Comparison of ENCODE assay signal across 15 cellular contexts in genomic region chr5:159730285-159730684, GRCh38.
A peak's percentile ranks its signal among the peaks of the same experiment; 100 is the strongest.
DNase-seq lines count a peak whose midpoint lies in the region; ATAC-seq, FAIRE-seq and TF ChIP-seq lines count a peak whose summit lies in the region.
"Had no signal": no experiment of that assay in that cellular context is flagged by ENCODE, and none has a peak within 500 bp of the region (broad histone marks: within the 10 kb centered on the region; RNA-seq: fewer than 3 reads in every experiment).

No MANE protein-coding gene starts in this region.

- no peak overlapping the region for H3K4me3 ChIP-seq in DND-41 (ENCODE audit: low read depth in 1 of 2, low read length in 2 of 2)
- H3K4me3 ChIP-seq: A549, HAP-1 had no signal

- H3K4me1 Mint-ChIP-seq in activated B cell treated with CpG ODN at 0.5 μM for 24 hours, result peaks cover 47% of the 10 kb centered on the region
- peaks cover 28 to 48% (median 41%) of the 10 kb centered on the region in 3 donors for H3K4me1 Mint-ChIP-seq in naive B cell
- H3K4me1 Mint-ChIP-seq in immature natural killer cell, result peaks cover 8 to 25% of the 10 kb centered on the region in 2 donors
- H3K4me1 Mint-ChIP-seq: CD4-positive, CD25-positive, alpha-beta regulatory T cell had no signal

- no peaks in the 10 kb centered on the region for H3K79me2 ChIP-seq in DND-41 (ENCODE audit: insufficient read depth, low read length)

- H3K4me2 ChIP-seq in DND-41 (ENCODE audit: insufficient read depth, low read length), result no peak overlapping the region
- H3K4me2 ChIP-seq: A549 had no signal

- H3K27me3 ChIP-seq in DND-41 (ENCODE audit: insufficient read depth, low read length, poor library complexity), result no peaks in the 10 kb centered on the region

- DNase-seq in DND-41 (no peak), activated B cell treated with CpG ODN at 0.5 μM for 24 hours (no peak), naive B cell (no peak), immature natural killer cell (no peak), NCI-H774 (lab: John Stamatoyannopoulos, UW) (no peak), RCC 7860 (ENCODE audit: low spot score) (no peak)
- DNase-seq: Calu3; CD4-positive, CD25-positive, alpha-beta regulatory T cell; DMS 273 treated with DMSO at 0.1 percent for 48 hours; GDM1 had no signal

- ATAC-seq in DND-41 (ENCODE audit: insufficient read depth, low read depth), result no peak
- ATAC-seq in activated B cell treated with CpG ODN at 0.5 μM for 24 hours (ENCODE audit: low read depth), result peak; percentile 45
- no peak for ATAC-seq in naive B cell (ENCODE audit: low read depth in 2 of 2)
- ATAC-seq in GM18873 (IDR thresholded peaks at IDR 0.05; ENCODE audit: low FRiP score, unreplicated experiment), result no peak
- ATAC-seq: A549 had no signal

- H2AFZ ChIP-seq in DND-41 (ENCODE audit: low read depth, low read length), result no peak overlapping the region

- TF ChIP-seq CTCF in DND-41 (IDR thresholded peaks at IDR 0.05; ENCODE audit: borderline replicate concordance, extremely low read depth, low read length, poor library complexity, severe bottlenecking) (no peak), activated B cell treated with CpG ODN at 0.5 μM for 24 hours (IDR thresholded peaks at IDR 0.05) (no peak)

- POLR2A ChIA-PET in activated B cell treated with CpG ODN at 0.5 μM for 24 hours (lab: Charles Lee), result no interaction called here

- no peaks in the 10 kb centered on the region for H3K9me3 ChIP-seq in DND-41 (ENCODE audit: insufficient read depth, low read length, severe bottlenecking)
- H3K9me3 ChIP-seq: A549, HAP-1 had no signal

- peak overlapping the region; percentile 67; the same call in 1 of the 2 replicates for H3K27ac ChIP-seq in DND-41 (ENCODE audit: low read length)
- H3K27ac ChIP-seq: A549 had no signal

- H3K9ac ChIP-seq in DND-41 (ENCODE audit: low read depth, low read length), result no peak overlapping the region

- no peaks in the 10 kb centered on the region for H4K20me1 ChIP-seq in DND-41 (ENCODE audit: insufficient read depth, low read length)

- no peaks in the 10 kb centered on the region for H3K36me3 ChIP-seq in DND-41 (ENCODE audit: insufficient read depth, low read length)
- H3K36me3 ChIP-seq: HAP-1 had no signal

- CTCF ChIA-PET in activated B cell treated with CpG ODN at 0.5 μM for 24 hours (lab: Charles Lee), result no interaction called here

- H3K9me3 Mint-ChIP-seq in activated B cell treated with CpG ODN at 0.5 μM for 24 hours (no peaks in the 10 kb centered on the region), naive B cell (peaks cover 0 to 12% (median 9%) of the 10 kb centered on the region in 7 donors), immature natural killer cell (no peaks in the 10 kb centered on the region)

- H3K27ac Mint-ChIP-seq in activated B cell treated with CpG ODN at 0.5 μM for 24 hours (no peak overlapping the region), naive B cell (no peak overlapping the region), immature natural killer cell (no peak overlapping the region)
- H3K27ac Mint-ChIP-seq: CD4-positive, CD25-positive, alpha-beta regulatory T cell had no signal

- no peak for FAIRE-seq in RCC 7860 (lab: Jason Lieb, UNC)
- FAIRE-seq: A549, H1 had no signal

- H3K4me3 Mint-ChIP-seq in activated B cell treated with CpG ODN at 0.5 μM for 24 hours (no peak overlapping the region), naive B cell (peak overlapping the region in 5 of 8 donors; percentile 5 to 78 (median 26)), immature natural killer cell (no peak overlapping the region)
- H3K4me3 Mint-ChIP-seq: CD4-positive, CD25-positive, alpha-beta regulatory T cell had no signal

- intact Hi-C loops in activated B cell treated with CpG ODN at 0.5 μM for 24 hours (cut with micrococcal nuclease), result no loop called here

- H3K27me3 Mint-ChIP-seq in activated B cell treated with CpG ODN at 0.5 μM for 24 hours (peaks cover 37% of the 10 kb centered on the region), naive B cell (peaks cover 8 to 32% (median 32%) of the 10 kb centered on the region in 3 donors), immature natural killer cell (ENCODE audit: low read depth in 3 of 3) (peaks cover 11 to 23% (median 13%) of the 10 kb centered on the region in 3 donors)
- H3K27me3 Mint-ChIP-seq: CD4-positive, CD25-positive, alpha-beta regulatory T cell had no signal

- H3K36me3 Mint-ChIP-seq in activated B cell treated with CpG ODN at 0.5 μM for 24 hours (ENCODE audit: low read depth), result no peaks in the 10 kb centered on the region
- peaks cover 7 to 13% of the 10 kb centered on the region in 2 donors for H3K36me3 Mint-ChIP-seq in naive B cell
- H3K36me3 Mint-ChIP-seq in immature natural killer cell, result no peaks in the 10 kb centered on the region
- H3K36me3 Mint-ChIP-seq: CD4-positive, CD25-positive, alpha-beta regulatory T cell; IgD-negative memory B cell had no signal

- H3K4me1 ChIP-seq in DND-41 (ENCODE audit: insufficient read depth, low read length), result peaks cover 55% of the 10 kb centered on the region
- H3K4me1 ChIP-seq: HAP-1 had no signal

Comparison
In these comparisons a context has a peak if more than half of its experiments do, and no peak if none do; other contexts are left out.
1. H3K4me3 Mint-ChIP-seq: peak in naive B cell (5 of 8); none in activated B cell treated with CpG ODN at 0.5 μM for 24 hours (single experiment) and immature natural killer cell (0 of 5).